In the genomic region with DNA sequence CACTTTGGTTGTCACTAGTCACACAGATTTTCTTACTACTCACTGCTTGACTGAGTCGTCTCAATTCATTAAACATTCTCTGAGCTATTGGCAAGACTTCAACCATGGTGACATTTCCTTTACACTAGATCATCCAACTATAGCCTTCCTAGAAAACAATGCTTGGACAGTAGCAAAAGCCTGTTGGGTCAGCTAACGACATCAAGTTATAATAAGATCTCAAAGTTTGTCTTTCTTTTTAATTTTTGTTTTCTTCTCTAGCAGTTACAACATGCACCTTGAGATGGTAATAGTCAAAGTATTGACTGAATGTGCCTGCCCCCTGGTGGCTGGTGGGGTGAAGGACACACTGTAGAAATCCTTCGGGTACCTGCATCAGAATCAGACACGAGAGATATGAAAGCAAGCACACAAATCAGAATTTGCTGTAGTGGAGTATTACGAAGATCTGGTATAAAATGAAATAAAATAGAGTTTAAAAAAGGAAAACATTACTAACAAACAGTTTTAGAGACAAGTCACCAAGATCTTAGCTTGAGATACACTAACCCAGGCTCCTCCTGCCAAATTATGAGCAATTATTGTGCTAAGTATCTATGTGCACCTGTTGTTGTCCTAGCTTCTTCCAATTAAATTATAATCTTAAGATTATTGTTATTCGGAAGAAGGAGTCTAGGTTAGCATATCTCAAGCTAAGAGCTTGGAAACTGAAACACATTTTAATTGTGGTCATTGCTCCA, we compare ENCODE assay signal across 8 cellular contexts.
A peak's percentile ranks its signal among the peaks of the same experiment; 100 is the strongest.
DNase-seq lines count a peak whose midpoint lies in the region; ATAC-seq, FAIRE-seq and TF ChIP-seq lines count a peak whose summit lies in the region.

No MANE protein-coding gene starts in this region.

- H3K4me1 ChIP-seq in lower lobe of right lung = peaks cover 4% of the 10 kb centered on the region

- DNase-seq in AG08395 (ENCODE audit: low spot score) (peak; percentile 65), GM18507 (ENCODE audit: extremely low spot score, insufficient read length, low read depth) (peak; percentile 11), NCI-H2107 (lab: John Stamatoyannopoulos, UW) (peak; percentile 33), dedifferentiated amniotic fluid mesenchymal stem cell (ENCODE audit: extremely low spot score) (peak; percentile 53), lower lobe of right lung (peak; percentile 73)
- DNase-seq in activated CD4-positive, alpha-beta T cell treated with anti-CD3 and anti-CD28 coated beads for 4 hours = peak; percentile 58 to 70
- peak; percentile 18 for DNase-seq in stimulated activated CD8-positive, alpha-beta memory T cell treated with anti-CD3 and anti-CD28 coated beads, Interleukin-12 subunit alpha, Interleukin-12 subunit beta, amount 100 ng/mL, for 4 hours (ENCODE audit: low read depth)

- H3K36me3 ChIP-seq in lower lobe of right lung = no peaks in the 10 kb centered on the region

- H3K9me3 ChIP-seq in lower lobe of right lung = no peaks in the 10 kb centered on the region

- no peak overlapping the region for H3K4me3 ChIP-seq in lower lobe of right lung

- TF ChIP-seq CTCF in lower lobe of right lung (IDR thresholded peaks at IDR 0.05) = peak; percentile 93

- peak; percentile 87 for FAIRE-seq in GM18507 (lab: Jason Lieb, UNC)

- H3K27ac ChIP-seq in lower lobe of right lung = no peak overlapping the region

- intact Hi-C loops in lower lobe of right lung (cut with DNase I) = no loop called here

- H3K27me3 ChIP-seq in lower lobe of right lung (ENCODE audit: low read depth) = no peaks in the 10 kb centered on the region

- ATAC-seq in HG02943 (IDR thresholded peaks at IDR 0.05; ENCODE audit: low read depth, unreplicated experiment) (peak; percentile 79), lower lobe of right lung (peak; percentile 77 to 84)

Comparison
In these comparisons a context has a peak if more than half of its experiments do, and no peak if none do; other contexts are left out.
1. DNase-seq: peak in every context shown above with its lines; median percentile 73 in lower lobe of right lung; 65 in AG08395; 64 in activated CD4-positive, alpha-beta T cell treated with anti-CD3 and anti-CD28 coated beads for 4 hours; 53 in dedifferentiated amniotic fluid mesenchymal stem cell; 33 in NCI-H2107; 18 in stimulated activated CD8-positive, alpha-beta memory T cell treated with anti-CD3 and anti-CD28 coated beads, Interleukin-12 subunit alpha, Interleukin-12 subunit beta, amount 100 ng/mL, for 4 hours; 11 in GM18507.